In the genomic region with DNA sequence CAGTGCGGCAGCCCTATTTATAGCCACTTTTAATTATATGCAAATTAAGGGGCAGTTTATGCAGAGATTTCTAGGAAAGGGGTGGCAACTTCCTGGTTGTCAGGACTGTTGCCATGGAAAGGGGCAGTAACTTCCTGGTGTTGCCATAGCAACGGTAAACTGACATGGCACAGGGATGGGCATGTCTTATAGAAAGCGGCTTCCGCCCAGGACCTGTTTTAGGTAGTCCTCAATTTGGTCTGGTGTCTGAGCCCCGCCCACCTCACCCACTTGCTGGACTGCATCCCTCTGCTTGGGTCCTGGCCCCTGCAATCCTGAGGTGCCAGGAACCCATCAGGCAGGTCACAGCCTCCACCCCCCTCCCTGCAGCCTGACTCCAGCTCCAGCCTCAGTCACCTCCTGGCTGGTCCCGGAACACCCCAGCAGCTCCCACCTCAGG, we compare ENCODE assay signal across 13 cellular contexts.
DNase-seq lines count a peak whose midpoint lies in the region; TF ChIP-seq lines count a peak whose summit lies in the region.
"Had no signal": no experiment of that assay in that cellular context is flagged by ENCODE, and none has a peak within 500 bp of the region (broad histone marks: within the 10 kb centered on the region; RNA-seq: fewer than 3 reads in every experiment).

No MANE protein-coding gene starts in this region.

- TF ChIP-seq CTCF in endodermal cell (conservative IDR thresholded peaks at IDR 0.05) (no peak), suprapubic skin (IDR thresholded peaks at IDR 0.05) (no peak)

- H3K9me3 ChIP-seq in endodermal cell (ENCODE audit: control insufficient read depth, low read length) = no peaks in the 10 kb centered on the region
- H3K9me3 ChIP-seq in suprapubic skin = no peaks in the 10 kb centered on the region

- H3K4me3 ChIP-seq in endodermal cell (ENCODE audit: low read length) = no peak overlapping the region
- H3K4me3 ChIP-seq in suprapubic skin = no peak overlapping the region

- TF ChIP-seq POLR2A in suprapubic skin (IDR thresholded peaks at IDR 0.05) = no peak

- H3K27ac ChIP-seq in endodermal cell (ENCODE audit: low read depth, low read length) (peak overlapping the region; percentile 32), suprapubic skin (no peak overlapping the region)
- H3K27ac ChIP-seq: KMS-11 had no signal

- no peak overlapping the region for H3K27ac Mint-ChIP-seq in endodermal cell
- H3K27ac Mint-ChIP-seq: activated naive CD8-positive, alpha-beta T cell treated with anti-CD3 and anti-CD28 coated beads for 36 hours; CD4-positive, CD25-positive, alpha-beta regulatory T cell; naive thymus-derived CD8-positive, alpha-beta T cell had no signal

- H3K9ac ChIP-seq in endodermal cell (ENCODE audit: extremely low read depth, low read length, poor library complexity, severe bottlenecking) = no peak overlapping the region
- H3K9ac ChIP-seq: KMS-11 had no signal

- intact Hi-C loops in posterior vena cava (cut with DNase I) = no loop called here

- no peak overlapping the region for H3K4me3 Mint-ChIP-seq in endodermal cell
- H3K4me3 Mint-ChIP-seq: activated naive CD8-positive, alpha-beta T cell treated with anti-CD3 and anti-CD28 coated beads for 36 hours; CD4-positive, CD25-positive, alpha-beta regulatory T cell; naive thymus-derived CD8-positive, alpha-beta T cell had no signal

- 91 to 93% methylated on average over 3 to 6 of the region's 6 CpGs for WGBS in endodermal cell (ENCODE audit: insufficient coverage in 1 of 2, insufficient read length in 1 of 2), 2 experiments
- 55% methylated on average over 6 of the region's 6 CpGs for WGBS in suprapubic skin

- H3K9me3 Mint-ChIP-seq in endodermal cell = no peaks in the 10 kb centered on the region

- peak; percentile 79 for DNase-seq in Ammon's horn (ENCODE audit: low spot score)
- peak; percentile 39 for DNase-seq in H4 (ENCODE audit: low spot score)
- DNase-seq in NCI-H446 treated with DMSO at 0.1 percent for 48 hours (lab: John Stamatoyannopoulos, UW) = peak; percentile 29
- peak; percentile 78 for DNase-seq in endodermal cell
- DNase-seq in cerebellum (ENCODE audit: low spot score) = no peak
- DNase-seq in suprapubic skin (ENCODE audit: low spot score in 2 of 2) = no peak
- no peak for DNase-seq in HK-2 (ENCODE audit: unreplicated experiment)
- DNase-seq in posterior vena cava (ENCODE audit: low spot score) = no peak
- DNase-seq: activated CD4-positive, alpha-beta T cell treated with anti-CD3 and anti-CD28 coated beads, Interleukin-2, amount 50 U/mL, for 48 hours; activated naive CD8-positive, alpha-beta T cell treated with anti-CD3 and anti-CD28 coated beads for 36 hours; CD4-positive, CD25-positive, alpha-beta regulatory T cell; naive thymus-derived CD8-positive, alpha-beta T cell had no signal

- H3K4me1 Mint-ChIP-seq in endodermal cell = no peaks in the 10 kb centered on the region
- H3K4me1 Mint-ChIP-seq: activated naive CD8-positive, alpha-beta T cell treated with anti-CD3 and anti-CD28 coated beads for 36 hours; CD4-positive, CD25-positive, alpha-beta regulatory T cell; naive thymus-derived CD8-positive, alpha-beta T cell had no signal

- H3K36me3 ChIP-seq in endodermal cell (ENCODE audit: control insufficient read depth, insufficient read depth, low read length) (no peaks in the 10 kb centered on the region), suprapubic skin (no peaks in the 10 kb centered on the region)

- no peaks in the 10 kb centered on the region for H3K27me3 Mint-ChIP-seq in endodermal cell (ENCODE audit: insufficient read depth)
- H3K27me3 Mint-ChIP-seq: activated naive CD8-positive, alpha-beta T cell treated with anti-CD3 and anti-CD28 coated beads for 36 hours; CD4-positive, CD25-positive, alpha-beta regulatory T cell had no signal

- TF ChIP-seq EP300 in suprapubic skin (IDR thresholded peaks at IDR 0.05) = no peak

- H3K4me1 ChIP-seq in endodermal cell (ENCODE audit: control insufficient read depth, insufficient read depth, low read length) (no peaks in the 10 kb centered on the region), suprapubic skin (no peaks in the 10 kb centered on the region)

- no peaks in the 10 kb centered on the region for H3K36me3 Mint-ChIP-seq in endodermal cell (ENCODE audit: low read depth)
- H3K36me3 Mint-ChIP-seq: activated naive CD8-positive, alpha-beta T cell treated with anti-CD3 and anti-CD28 coated beads for 36 hours; CD4-positive, CD25-positive, alpha-beta regulatory T cell had no signal

- no peaks in the 10 kb centered on the region for H3K27me3 ChIP-seq in endodermal cell (ENCODE audit: control insufficient read depth, insufficient read depth, low read length, poor library complexity, severe bottlenecking)
- H3K27me3 ChIP-seq in suprapubic skin = peaks cover 7% of the 10 kb centered on the region

Comparison
In these comparisons a context has a peak if more than half of its experiments do, and no peak if none do; other contexts are left out.
1. DNase-seq: peak in Ammon's horn (single experiment), H4 (single experiment), NCI-H446 treated with DMSO at 0.1 percent for 48 hours (single experiment) and endodermal cell (single experiment); none in cerebellum (single experiment), suprapubic skin (0 of 2), HK-2 (single experiment) and posterior vena cava (single experiment).